7 cellular contexts compared by ENCODE assay signal in genomic region chr13:112885782-112886268, GRCh38.
DNase-seq lines count a peak whose midpoint lies in the region; ATAC-seq and TF ChIP-seq lines count a peak whose summit lies in the region.

No MANE protein-coding gene starts in this region.

- ATAC-seq in HG02571 (IDR thresholded peaks at IDR 0.05; ENCODE audit: unreplicated experiment): no peak

- H3K4me3 Mint-ChIP-seq in glutamatergic neuron (ENCODE audit: unreplicated experiment): no peak overlapping the region

- no peaks in the 10 kb centered on the region for H3K36me3 Mint-ChIP-seq in glutamatergic neuron (ENCODE audit: unreplicated experiment)

- no peaks in the 10 kb centered on the region for H3K9me3 Mint-ChIP-seq in glutamatergic neuron (ENCODE audit: unreplicated experiment)

- peak; percentile 90 for DNase-seq in SW480 (ENCODE audit: low spot score)
- DNase-seq in glutamatergic neuron: peak; percentile 90
- DNase-seq in pulmonary artery endothelial cell (ENCODE audit: low read depth, low spot score): peak; percentile 51
- DNase-seq in GM19240 (ENCODE audit: insufficient read length, low spot score): no peak
- no peak for DNase-seq in H4 (ENCODE audit: low spot score)

- peaks cover 11% of the 10 kb centered on the region for H3K27me3 ChIP-seq in HUES6 (ENCODE audit: control insufficient read depth, insufficient read depth, low read length)

- no peak for TF ChIP-seq CTCF in glutamatergic neuron (IDR thresholded peaks at IDR 0.05; ENCODE audit: partially characterized antibody, unreplicated experiment)

- no peaks in the 10 kb centered on the region for H3K9me3 ChIP-seq in HUES6 (ENCODE audit: control insufficient read depth, insufficient read depth, low read depth, low read length)

- H3K9ac ChIP-seq in HUES6 (ENCODE audit: low read length): no peak overlapping the region

- no peak overlapping the region for H3K27ac ChIP-seq in HUES6 (ENCODE audit: low read depth, low read length)

- H3K4me1 Mint-ChIP-seq in glutamatergic neuron (ENCODE audit: low read depth, unreplicated experiment): peaks cover 10% of the 10 kb centered on the region

- H3K4me3 ChIP-seq in HUES6 (ENCODE audit: low read depth, low read length): peak overlapping the region; percentile 31; the same call in 1 of the 2 replicates

- H3K36me3 ChIP-seq in HUES6 (ENCODE audit: control insufficient read depth, insufficient read depth, low read length): peaks cover 22% of the 10 kb centered on the region

- H3K4me1 ChIP-seq in HUES6 (ENCODE audit: control insufficient read depth, insufficient read depth, low read length): peaks cover 14% of the 10 kb centered on the region

- peaks cover 1% of the 10 kb centered on the region for H3K27me3 Mint-ChIP-seq in glutamatergic neuron (ENCODE audit: unreplicated experiment)

- H3K27ac Mint-ChIP-seq in glutamatergic neuron (ENCODE audit: unreplicated experiment): peak overlapping the region; percentile 33

Comparison
In these comparisons a context has a peak if more than half of its experiments do, and no peak if none do; other contexts are left out.
1. DNase-seq: peak in SW480 (single experiment), glutamatergic neuron (single experiment) and pulmonary artery endothelial cell (single experiment); none in GM19240 (single experiment) and H4 (single experiment).